ENCODE assay signal across 24 cellular contexts in the genomic region with DNA sequence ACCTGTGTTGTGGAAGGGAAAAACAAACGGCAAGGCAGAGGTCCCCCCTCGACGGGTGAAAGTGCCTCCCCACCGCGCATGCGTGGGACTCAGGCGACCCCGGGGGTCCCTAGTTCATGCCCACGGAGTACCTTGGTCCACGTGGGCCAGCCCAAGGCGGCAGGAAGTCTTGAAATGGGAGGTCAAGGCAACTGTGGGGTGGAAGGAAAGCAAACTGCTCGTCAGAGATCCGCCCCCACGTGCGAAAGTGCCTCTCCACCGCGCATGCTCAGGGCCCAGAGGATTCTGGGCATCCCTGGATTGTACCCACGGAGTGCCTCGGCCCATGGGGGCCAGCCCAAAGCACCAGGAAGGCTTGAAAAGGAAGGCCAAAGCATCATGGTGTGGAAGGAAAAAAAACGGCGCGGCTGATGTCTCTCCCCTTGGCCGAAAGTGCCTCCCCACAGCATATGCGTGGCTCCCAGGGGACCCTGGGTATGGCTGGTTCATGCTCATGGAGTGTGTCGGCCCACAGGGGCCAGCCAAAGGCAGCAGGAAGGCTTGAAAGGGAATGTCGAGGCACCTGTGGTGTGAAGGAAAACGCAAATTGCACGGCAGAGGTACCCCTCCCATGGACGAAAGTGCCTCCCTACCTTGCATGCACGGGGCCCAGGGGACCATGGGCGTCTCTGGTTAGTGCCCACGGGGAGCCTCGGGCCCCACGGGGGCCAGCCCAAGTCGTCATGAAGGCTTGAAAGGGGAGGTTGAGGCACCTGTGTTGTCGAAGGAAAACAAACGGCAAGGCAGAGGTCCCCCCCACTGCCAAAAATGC.
DNase-seq lines count a peak whose midpoint lies in the region; ATAC-seq and TF ChIP-seq lines count a peak whose summit lies in the region.
"Had no signal": no experiment of that assay in that cellular context is flagged by ENCODE, and none has a peak within 500 bp of the region (broad histone marks: within the 10 kb centered on the region; RNA-seq: fewer than 3 reads in every experiment).

No MANE protein-coding gene starts in this region.

- H3K27me3 ChIP-seq in stomach, result peaks cover 0 to 29% (median 0%) of the 10 kb centered on the region in 3 donors
- H3K27me3 ChIP-seq: adrenal gland, cardiac muscle cell, gastrocnemius medialis had no signal

- no peak for TF ChIP-seq CTCF in stomach (IDR thresholded peaks at IDR 0.05)

- no peaks in the 10 kb centered on the region for H3K36me3 ChIP-seq in stomach
- H3K36me3 ChIP-seq: adrenal gland, cardiac muscle cell, gastrocnemius medialis had no signal

- no peak overlapping the region for H3K27ac ChIP-seq in stomach
- H3K27ac ChIP-seq: adrenal gland, cardiac muscle cell, dorsolateral prefrontal cortex, gastrocnemius medialis, skin epidermis had no signal

- no peak for ATAC-seq in left lobe of liver
- ATAC-seq: activated CD8-positive, alpha-beta T cell treated with anti-CD3 and anti-CD28 coated beads, Interleukin-2, amount 10 ng/mL, durations not matched to agents 7 days and 5 days; gastrocnemius medialis; GM12878; HCT116; stimulated activated naive CD8-positive, alpha-beta T cell treated with anti-CD3 and anti-CD28 coated beads, Interleukin-15, amount 100 ng/mL, for 72 hours; T-helper 17 cell had no signal

- H3K9me3 ChIP-seq in stomach, result peaks cover 3 to 100% (median 98%) of the 10 kb centered on the region in 4 donors
- H3K9me3 ChIP-seq: adrenal gland, gastrocnemius medialis had no signal

- no peak overlapping the region for H3K4me3 ChIP-seq in stomach
- H3K4me3 ChIP-seq: adrenal gland, cardiac muscle cell, dorsolateral prefrontal cortex, gastrocnemius medialis, GM12878, skin epidermis had no signal

- WGBS in stomach, 5 donors, result 64 to 72% (median 68%) methylated on average over 36 to 37 of the region's 37 CpGs

- no peaks in the 10 kb centered on the region for H3K4me1 ChIP-seq in stomach
- H3K4me1 ChIP-seq: adrenal gland, gastrocnemius medialis had no signal

- no peak for TF ChIP-seq POLR2A in stomach (IDR thresholded peaks at IDR 0.05)

- intact Hi-C loops in stomach (cut with DNase I; ENCODE audit: low total_unique reads), result no loop called here

- DNase-seq in NCI-H748 (lab: John Stamatoyannopoulos, UW; ENCODE audit: unreplicated experiment) (peak; percentile 27), NCI-H748 treated with DMSO at 0.1 percent for 48 hours (lab: John Stamatoyannopoulos, UW) (no peak), ecto neural progenitor cell (ENCODE audit: low spot score) (peak; percentile 22), left lobe of liver (ENCODE audit: low spot score) (peak; percentile 28), stomach (peak; percentile 11), T-helper 9 cell (no peak), GM19238 (ENCODE audit: insufficient read length, low spot score) (no peak), AG08396 (ENCODE audit: low spot score) (no peak)
- DNase-seq: 8988T; activated CD8-positive, alpha-beta T cell treated with anti-CD3 and anti-CD28 coated beads, Interleukin-2, amount 10 ng/mL, durations not matched to agents 7 days and 5 days; erythroblast; NCI-H1417; NCI-H69; nucleus accumbens; stimulated activated CD4-positive, alpha-beta T cell treated with anti-CD3 and anti-CD28 coated beads, Interleukin-2, amount 100 ng/mL, for 48 hours; stimulated activated naive CD8-positive, alpha-beta T cell treated with anti-CD3 and anti-CD28 coated beads, Interleukin-15, amount 100 ng/mL, for 72 hours had no signal

- no peak for TF ChIP-seq EP300 in stomach (IDR thresholded peaks at IDR 0.05)

Comparison
In these comparisons a context has a peak if more than half of its experiments do, and no peak if none do; other contexts are left out.
1. DNase-seq: peak in NCI-H748 (single experiment), ecto neural progenitor cell (single experiment), left lobe of liver (single experiment) and stomach (single experiment); none in NCI-H748 treated with DMSO at 0.1 percent for 48 hours (single experiment), T-helper 9 cell (single experiment), GM19238 (single experiment) and AG08396 (single experiment).